Comparison of ENCODE assay signal across 1 cellular context in the genomic region with DNA sequence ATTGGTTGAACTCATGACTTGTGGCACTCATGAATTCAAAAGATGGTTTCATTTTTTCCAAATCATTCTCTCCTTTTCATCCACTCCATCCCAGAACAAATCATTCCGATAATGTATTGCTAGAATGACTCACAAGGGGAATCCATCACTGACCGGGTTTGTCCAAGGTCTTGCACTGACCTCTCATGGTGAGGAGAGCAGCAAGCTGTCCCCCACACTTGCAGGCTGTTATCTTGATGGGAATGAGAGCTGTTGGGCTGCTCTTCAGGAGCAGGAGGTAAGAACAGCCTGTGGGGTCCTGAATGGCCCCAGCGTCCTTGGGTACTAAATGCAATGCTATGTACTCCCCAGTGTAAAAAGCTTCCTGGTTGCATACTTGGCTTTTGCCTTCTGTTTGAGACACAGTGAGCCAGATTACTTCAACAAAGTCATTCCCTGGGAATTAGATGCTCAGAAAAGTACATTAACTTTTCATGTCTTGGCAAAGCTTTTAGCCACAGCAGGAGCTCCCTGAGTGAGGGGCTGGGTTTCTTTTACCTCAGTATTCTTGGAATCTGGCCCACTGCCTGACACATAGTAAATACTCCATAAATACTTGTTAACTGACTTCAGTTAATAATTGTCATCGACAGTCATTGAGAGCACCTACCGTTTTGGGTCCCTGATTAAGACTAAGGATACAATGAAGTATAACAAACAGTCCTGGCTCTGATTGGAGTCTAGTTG.
TF ChIP-seq lines count a peak whose summit lies in the region.

No MANE protein-coding gene starts in this region.

TF ChIP-seq in HepG2, 621 proteins besides CTCF, POLR2A, EP300 and RAD21 (continued from another document and continues in another):
- TF ChIP-seq, protein P1, sequence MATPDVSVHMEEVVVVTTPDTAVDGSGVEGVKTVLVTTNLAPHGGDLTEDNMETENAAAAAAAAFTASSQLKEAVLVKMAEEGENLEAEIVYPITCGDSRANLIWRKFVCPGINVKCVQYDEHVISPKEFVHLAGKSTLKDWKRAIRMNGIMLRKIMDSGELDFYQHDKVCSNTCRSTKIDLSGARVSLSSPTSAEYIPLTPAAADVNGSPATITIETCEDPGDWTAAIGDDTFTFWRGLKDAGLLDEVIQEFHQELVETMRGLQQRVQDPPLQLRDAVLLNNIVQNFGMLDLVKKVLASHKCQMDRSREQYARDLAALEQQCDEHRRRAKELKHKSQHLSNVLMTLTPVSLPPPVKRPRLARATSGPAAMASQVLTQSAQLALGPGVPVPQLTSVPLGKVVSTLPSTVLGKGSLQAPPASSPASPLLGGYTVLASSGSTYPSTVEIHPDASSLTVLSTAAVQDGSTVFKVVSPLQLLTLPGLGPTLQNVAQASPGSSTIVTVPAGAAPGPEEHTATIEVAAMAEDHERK (CRISPR knock-in tag; IDR thresholded peaks at IDR 0.05; ENCODE audit: low read depth), result no peak
- TF ChIP-seq ZIK1 (CRISPR knock-in tag; IDR thresholded peaks at IDR 0.05; ENCODE audit: borderline replicate concordance, low read depth), result no peak
- TF ChIP-seq IRF2 (CRISPR knock-in tag; IDR thresholded peaks at IDR 0.05), result no peak
- no peak for TF ChIP-seq NPAS2 (CRISPR knock-in tag; IDR thresholded peaks at IDR 0.05; ENCODE audit: borderline replicate concordance)
- TF ChIP-seq, protein P2, sequence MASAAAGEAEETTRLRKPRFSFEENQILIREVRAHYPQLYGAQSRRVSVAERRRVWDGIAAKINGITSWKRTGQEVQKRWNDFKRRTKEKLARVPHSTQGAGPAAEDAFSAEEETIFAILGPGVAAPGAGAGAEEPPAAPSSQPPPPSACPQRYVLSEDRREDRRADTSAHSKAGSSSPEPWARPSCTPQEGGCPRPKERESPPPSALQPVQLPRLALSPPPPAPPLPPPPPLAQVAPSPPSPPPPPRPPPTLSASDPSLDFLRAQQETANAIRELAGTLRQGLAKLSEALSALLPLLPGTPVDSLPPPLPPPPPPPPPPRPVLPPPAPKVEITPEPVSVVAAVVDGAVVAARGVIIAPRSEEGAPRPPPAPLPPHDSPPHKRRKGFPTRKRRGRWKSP (CRISPR knock-in tag; IDR thresholded peaks at IDR 0.05), result no peak
- TF ChIP-seq, protein P3, sequence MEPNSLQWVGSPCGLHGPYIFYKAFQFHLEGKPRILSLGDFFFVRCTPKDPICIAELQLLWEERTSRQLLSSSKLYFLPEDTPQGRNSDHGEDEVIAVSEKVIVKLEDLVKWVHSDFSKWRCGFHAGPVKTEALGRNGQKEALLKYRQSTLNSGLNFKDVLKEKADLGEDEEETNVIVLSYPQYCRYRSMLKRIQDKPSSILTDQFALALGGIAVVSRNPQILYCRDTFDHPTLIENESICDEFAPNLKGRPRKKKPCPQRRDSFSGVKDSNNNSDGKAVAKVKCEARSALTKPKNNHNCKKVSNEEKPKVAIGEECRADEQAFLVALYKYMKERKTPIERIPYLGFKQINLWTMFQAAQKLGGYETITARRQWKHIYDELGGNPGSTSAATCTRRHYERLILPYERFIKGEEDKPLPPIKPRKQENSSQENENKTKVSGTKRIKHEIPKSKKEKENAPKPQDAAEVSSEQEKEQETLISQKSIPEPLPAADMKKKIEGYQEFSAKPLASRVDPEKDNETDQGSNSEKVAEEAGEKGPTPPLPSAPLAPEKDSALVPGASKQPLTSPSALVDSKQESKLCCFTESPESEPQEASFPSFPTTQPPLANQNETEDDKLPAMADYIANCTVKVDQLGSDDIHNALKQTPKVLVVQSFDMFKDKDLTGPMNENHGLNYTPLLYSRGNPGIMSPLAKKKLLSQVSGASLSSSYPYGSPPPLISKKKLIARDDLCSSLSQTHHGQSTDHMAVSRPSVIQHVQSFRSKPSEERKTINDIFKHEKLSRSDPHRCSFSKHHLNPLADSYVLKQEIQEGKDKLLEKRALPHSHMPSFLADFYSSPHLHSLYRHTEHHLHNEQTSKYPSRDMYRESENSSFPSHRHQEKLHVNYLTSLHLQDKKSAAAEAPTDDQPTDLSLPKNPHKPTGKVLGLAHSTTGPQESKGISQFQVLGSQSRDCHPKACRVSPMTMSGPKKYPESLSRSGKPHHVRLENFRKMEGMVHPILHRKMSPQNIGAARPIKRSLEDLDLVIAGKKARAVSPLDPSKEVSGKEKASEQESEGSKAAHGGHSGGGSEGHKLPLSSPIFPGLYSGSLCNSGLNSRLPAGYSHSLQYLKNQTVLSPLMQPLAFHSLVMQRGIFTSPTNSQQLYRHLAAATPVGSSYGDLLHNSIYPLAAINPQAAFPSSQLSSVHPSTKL (CRISPR knock-in tag; IDR thresholded peaks at IDR 0.05), result peak; percentile 40
- no peak for TF ChIP-seq ZBTB38 (CRISPR knock-in tag; IDR thresholded peaks at IDR 0.05)
- no peak for TF ChIP-seq MZF1 (CRISPR knock-in tag; IDR thresholded peaks at IDR 0.05; ENCODE audit: borderline replicate concordance)
- TF ChIP-seq ELF3 (CRISPR knock-in tag; IDR thresholded peaks at IDR 0.05), result no peak
- TF ChIP-seq ZSCAN20 (CRISPR knock-in tag; IDR thresholded peaks at IDR 0.05; ENCODE audit: borderline replicate concordance), result no peak
- no peak for TF ChIP-seq TCF7L2 (IDR thresholded peaks at IDR 0.05; ENCODE audit: low read depth, low read length)
- peak; percentile 46 for TF ChIP-seq MED1 (CRISPR knock-in tag; IDR thresholded peaks at IDR 0.05)
- no peak for TF ChIP-seq PRPF4 (IDR thresholded peaks at IDR 0.05; ENCODE audit: low read depth, low read length, poor library complexity, severe bottlenecking)
- TF ChIP-seq ARNT2 (CRISPR knock-in tag; IDR thresholded peaks at IDR 0.05; ENCODE audit: low read depth), result no peak
- TF ChIP-seq MIER3 (CRISPR knock-in tag; IDR thresholded peaks at IDR 0.05; ENCODE audit: borderline replicate concordance), result no peak
- 0 out of 2 replicates have a peak, but pooled peaks have one; percentile 25 for TF ChIP-seq PPARG (CRISPR knock-in tag; conservative IDR thresholded peaks at IDR 0.05)
- no peak for TF ChIP-seq TBX3 (IDR thresholded peaks at IDR 0.05; ENCODE audit: borderline replicate concordance)
- no peak for TF ChIP-seq FOXA3 (CRISPR knock-in tag; IDR thresholded peaks at IDR 0.05)
- no peak for TF ChIP-seq KDM1A (CRISPR knock-in tag; IDR thresholded peaks at IDR 0.05)
- no peak for TF ChIP-seq SMAD1 (CRISPR knock-in tag; IDR thresholded peaks at IDR 0.05; ENCODE audit: borderline replicate concordance, low read depth)
- peak; percentile 88 for TF ChIP-seq FOSL2 (CRISPR knock-in tag; IDR thresholded peaks at IDR 0.05)
- peak; percentile 32; the same call in 1 of the 2 replicates for TF ChIP-seq SMC3 (IDR thresholded peaks at IDR 0.05; ENCODE audit: low read length)
- peak; percentile 78 for TF ChIP-seq STAG1 (CRISPR knock-in tag; IDR thresholded peaks at IDR 0.05)
- TF ChIP-seq KAT7 (CRISPR knock-in tag; IDR thresholded peaks at IDR 0.05; ENCODE audit: borderline replicate concordance), result 0 out of 2 replicates have a peak, but pooled peaks have one; percentile 53
- TF ChIP-seq DNMT3B (CRISPR knock-in tag; conservative IDR thresholded peaks at IDR 0.05), result no peak
- no peak for TF ChIP-seq ZNF572 (CRISPR knock-in tag; IDR thresholded peaks at IDR 0.05)
- TF ChIP-seq MBNL3 (CRISPR knock-in tag; conservative IDR thresholded peaks at IDR 0.05), result no peak
- TF ChIP-seq GTF3A (CRISPR knock-in tag; conservative IDR thresholded peaks at IDR 0.05), result no peak
- peak; percentile 31 for TF ChIP-seq IKZF4 (CRISPR knock-in tag; IDR thresholded peaks at IDR 0.05; ENCODE audit: borderline replicate concordance, low read depth, not compliant biosample characterization)
- TF ChIP-seq ZNF335 (CRISPR knock-in tag; IDR thresholded peaks at IDR 0.05), result no peak
- no peak for TF ChIP-seq ZZZ3 (CRISPR knock-in tag; IDR thresholded peaks at IDR 0.05; ENCODE audit: borderline replicate concordance)
- TF ChIP-seq ZSCAN22 (CRISPR knock-in tag; IDR thresholded peaks at IDR 0.05), result no peak
- no peak for TF ChIP-seq EEA1 (CRISPR knock-in tag; IDR thresholded peaks at IDR 0.05; ENCODE audit: borderline replicate concordance)
- TF ChIP-seq ZNF724P (CRISPR knock-in tag; IDR thresholded peaks at IDR 0.05; ENCODE audit: borderline replicate concordance), result no peak
- no peak for TF ChIP-seq ATF1 (CRISPR knock-in tag; IDR thresholded peaks at IDR 0.05)
- TF ChIP-seq SOX13 (IDR thresholded peaks at IDR 0.05), result no peak
- TF ChIP-seq SOX13 (CRISPR knock-in tag; conservative IDR thresholded peaks at IDR 0.05 in 1 of 2, IDR thresholded peaks at IDR 0.05 in 1 of 2), result no peak
- TF ChIP-seq, protein P4, sequence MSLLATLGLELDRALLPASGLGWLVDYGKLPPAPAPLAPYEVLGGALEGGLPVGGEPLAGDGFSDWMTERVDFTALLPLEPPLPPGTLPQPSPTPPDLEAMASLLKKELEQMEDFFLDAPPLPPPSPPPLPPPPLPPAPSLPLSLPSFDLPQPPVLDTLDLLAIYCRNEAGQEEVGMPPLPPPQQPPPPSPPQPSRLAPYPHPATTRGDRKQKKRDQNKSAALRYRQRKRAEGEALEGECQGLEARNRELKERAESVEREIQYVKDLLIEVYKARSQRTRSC (CRISPR knock-in tag; IDR thresholded peaks at IDR 0.05; ENCODE audit: low read depth), result no peak
- TF ChIP-seq MIER2 (CRISPR knock-in tag; IDR thresholded peaks at IDR 0.05), result no peak
- TF ChIP-seq ZNF232 (CRISPR knock-in tag; IDR thresholded peaks at IDR 0.05; ENCODE audit: borderline replicate concordance), result no peak
- TF ChIP-seq, protein P5, sequence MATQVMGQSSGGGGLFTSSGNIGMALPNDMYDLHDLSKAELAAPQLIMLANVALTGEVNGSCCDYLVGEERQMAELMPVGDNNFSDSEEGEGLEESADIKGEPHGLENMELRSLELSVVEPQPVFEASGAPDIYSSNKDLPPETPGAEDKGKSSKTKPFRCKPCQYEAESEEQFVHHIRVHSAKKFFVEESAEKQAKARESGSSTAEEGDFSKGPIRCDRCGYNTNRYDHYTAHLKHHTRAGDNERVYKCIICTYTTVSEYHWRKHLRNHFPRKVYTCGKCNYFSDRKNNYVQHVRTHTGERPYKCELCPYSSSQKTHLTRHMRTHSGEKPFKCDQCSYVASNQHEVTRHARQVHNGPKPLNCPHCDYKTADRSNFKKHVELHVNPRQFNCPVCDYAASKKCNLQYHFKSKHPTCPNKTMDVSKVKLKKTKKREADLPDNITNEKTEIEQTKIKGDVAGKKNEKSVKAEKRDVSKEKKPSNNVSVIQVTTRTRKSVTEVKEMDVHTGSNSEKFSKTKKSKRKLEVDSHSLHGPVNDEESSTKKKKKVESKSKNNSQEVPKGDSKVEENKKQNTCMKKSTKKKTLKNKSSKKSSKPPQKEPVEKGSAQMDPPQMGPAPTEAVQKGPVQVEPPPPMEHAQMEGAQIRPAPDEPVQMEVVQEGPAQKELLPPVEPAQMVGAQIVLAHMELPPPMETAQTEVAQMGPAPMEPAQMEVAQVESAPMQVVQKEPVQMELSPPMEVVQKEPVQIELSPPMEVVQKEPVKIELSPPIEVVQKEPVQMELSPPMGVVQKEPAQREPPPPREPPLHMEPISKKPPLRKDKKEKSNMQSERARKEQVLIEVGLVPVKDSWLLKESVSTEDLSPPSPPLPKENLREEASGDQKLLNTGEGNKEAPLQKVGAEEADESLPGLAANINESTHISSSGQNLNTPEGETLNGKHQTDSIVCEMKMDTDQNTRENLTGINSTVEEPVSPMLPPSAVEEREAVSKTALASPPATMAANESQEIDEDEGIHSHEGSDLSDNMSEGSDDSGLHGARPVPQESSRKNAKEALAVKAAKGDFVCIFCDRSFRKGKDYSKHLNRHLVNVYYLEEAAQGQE (IDR thresholded peaks at IDR 0.05; ENCODE audit: borderline replicate concordance in 1 of 2, low read depth in 1 of 2, low read length in 2 of 2), result no peak
- TF ChIP-seq, protein P6, sequence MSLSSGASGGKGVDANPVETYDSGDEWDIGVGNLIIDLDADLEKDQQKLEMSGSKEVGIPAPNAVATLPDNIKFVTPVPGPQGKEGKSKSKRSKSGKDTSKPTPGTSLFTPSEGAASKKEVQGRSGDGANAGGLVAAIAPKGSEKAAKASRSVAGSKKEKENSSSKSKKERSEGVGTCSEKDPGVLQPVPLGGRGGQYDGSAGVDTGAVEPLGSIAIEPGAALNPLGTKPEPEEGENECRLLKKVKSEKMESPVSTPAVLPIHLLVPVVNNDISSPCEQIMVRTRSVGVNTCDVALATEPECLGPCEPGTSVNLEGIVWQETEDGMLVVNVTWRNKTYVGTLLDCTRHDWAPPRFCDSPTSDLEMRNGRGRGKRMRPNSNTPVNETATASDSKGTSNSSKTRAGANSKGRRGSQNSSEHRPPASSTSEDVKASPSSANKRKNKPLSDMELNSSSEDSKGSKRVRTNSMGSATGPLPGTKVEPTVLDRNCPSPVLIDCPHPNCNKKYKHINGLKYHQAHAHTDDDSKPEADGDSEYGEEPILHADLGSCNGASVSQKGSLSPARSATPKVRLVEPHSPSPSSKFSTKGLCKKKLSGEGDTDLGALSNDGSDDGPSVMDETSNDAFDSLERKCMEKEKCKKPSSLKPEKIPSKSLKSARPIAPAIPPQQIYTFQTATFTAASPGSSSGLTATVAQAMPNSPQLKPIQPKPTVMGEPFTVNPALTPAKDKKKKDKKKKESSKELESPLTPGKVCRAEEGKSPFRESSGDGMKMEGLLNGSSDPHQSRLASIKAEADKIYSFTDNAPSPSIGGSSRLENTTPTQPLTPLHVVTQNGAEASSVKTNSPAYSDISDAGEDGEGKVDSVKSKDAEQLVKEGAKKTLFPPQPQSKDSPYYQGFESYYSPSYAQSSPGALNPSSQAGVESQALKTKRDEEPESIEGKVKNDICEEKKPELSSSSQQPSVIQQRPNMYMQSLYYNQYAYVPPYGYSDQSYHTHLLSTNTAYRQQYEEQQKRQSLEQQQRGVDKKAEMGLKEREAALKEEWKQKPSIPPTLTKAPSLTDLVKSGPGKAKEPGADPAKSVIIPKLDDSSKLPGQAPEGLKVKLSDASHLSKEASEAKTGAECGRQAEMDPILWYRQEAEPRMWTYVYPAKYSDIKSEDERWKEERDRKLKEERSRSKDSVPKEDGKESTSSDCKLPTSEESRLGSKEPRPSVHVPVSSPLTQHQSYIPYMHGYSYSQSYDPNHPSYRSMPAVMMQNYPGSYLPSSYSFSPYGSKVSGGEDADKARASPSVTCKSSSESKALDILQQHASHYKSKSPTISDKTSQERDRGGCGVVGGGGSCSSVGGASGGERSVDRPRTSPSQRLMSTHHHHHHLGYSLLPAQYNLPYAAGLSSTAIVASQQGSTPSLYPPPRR (CRISPR knock-in tag; IDR thresholded peaks at IDR 0.05; ENCODE audit: borderline replicate concordance), result no peak
- no peak for TF ChIP-seq KDM3A (CRISPR knock-in tag; IDR thresholded peaks at IDR 0.05; ENCODE audit: low read depth)
- no peak for TF ChIP-seq FOXK2 (IDR thresholded peaks at IDR 0.05)
- TF ChIP-seq ZSCAN9 (CRISPR knock-in tag; IDR thresholded peaks at IDR 0.05; ENCODE audit: borderline replicate concordance), result peak; percentile 23; the same call in 1 of the 2 replicates
- TF ChIP-seq, protein P7, sequence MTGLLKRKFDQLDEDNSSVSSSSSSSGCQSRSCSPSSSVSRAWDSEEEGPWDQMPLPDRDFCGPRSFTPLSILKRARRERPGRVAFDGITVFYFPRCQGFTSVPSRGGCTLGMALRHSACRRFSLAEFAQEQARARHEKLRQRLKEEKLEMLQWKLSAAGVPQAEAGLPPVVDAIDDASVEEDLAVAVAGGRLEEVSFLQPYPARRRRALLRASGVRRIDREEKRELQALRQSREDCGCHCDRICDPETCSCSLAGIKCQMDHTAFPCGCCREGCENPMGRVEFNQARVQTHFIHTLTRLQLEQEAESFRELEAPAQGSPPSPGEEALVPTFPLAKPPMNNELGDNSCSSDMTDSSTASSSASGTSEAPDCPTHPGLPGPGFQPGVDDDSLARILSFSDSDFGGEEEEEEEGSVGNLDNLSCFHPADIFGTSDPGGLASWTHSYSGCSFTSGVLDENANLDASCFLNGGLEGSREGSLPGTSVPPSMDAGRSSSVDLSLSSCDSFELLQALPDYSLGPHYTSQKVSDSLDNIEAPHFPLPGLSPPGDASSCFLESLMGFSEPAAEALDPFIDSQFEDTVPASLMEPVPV (CRISPR knock-in tag; IDR thresholded peaks at IDR 0.05), result no peak
